ENCODE assay signal across 13 cellular contexts in the genomic region with DNA sequence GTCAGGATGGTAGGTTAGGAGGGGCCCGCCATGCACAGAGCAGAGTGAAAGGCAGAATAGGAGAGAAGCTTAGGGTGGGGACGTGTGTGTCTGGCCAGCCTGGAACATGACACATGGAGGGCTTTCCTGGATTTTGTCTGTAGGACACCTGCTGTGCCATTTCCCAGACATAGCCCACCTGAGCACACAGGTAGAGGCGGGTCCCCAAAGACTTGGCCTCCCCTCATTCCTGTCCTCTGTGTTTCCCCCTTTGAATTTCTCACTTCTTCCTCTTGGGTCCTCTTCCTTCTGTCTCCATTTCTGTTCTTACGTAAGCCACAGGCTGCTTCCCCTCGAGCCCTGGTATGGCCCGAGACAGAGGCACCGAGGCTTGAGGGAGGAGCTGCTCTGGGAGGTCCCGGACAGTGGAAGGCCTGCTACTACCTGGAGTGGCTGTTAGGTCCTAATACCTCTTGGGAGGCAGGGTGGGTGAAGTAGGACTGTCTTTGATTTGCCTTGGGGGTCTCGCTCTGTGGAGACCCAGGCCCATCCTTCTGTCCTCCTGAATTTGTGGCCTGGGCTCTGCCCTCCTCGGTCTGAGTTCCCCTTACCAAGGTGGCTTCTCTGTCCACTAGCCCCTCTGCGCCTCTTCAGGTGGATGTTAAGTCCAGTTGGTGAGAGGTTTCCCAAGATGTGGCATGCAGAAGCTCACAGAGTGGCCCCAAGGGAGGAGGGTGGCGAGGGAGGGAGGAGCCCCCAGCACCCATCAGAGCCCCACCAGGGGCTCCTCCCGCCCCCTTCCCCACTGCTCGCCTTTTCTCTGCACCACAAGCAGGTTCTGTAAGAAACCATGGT.
DNase-seq lines count a peak whose midpoint lies in the region; ATAC-seq and TF ChIP-seq lines count a peak whose summit lies in the region.
"Had no signal": no experiment of that assay in that cellular context is flagged by ENCODE, and none has a peak within 500 bp of the region (broad histone marks: within the 10 kb centered on the region; RNA-seq: fewer than 3 reads in every experiment).

No MANE protein-coding gene starts in this region.

- no peaks in the 10 kb centered on the region for H3K9me2 ChIP-seq in Loucy (replicated peaks; ENCODE audit: low read depth, low read length)

- H3K9ac ChIP-seq in Loucy (ENCODE audit: low read depth, low read length, poor library complexity, severe bottlenecking), result no peak overlapping the region

- H3K79me2 ChIP-seq in Loucy (ENCODE audit: insufficient read depth, low read length), result peaks cover 53% of the 10 kb centered on the region

- H3K4me3 Mint-ChIP-seq in nephron progenitor cell, result peak overlapping the region; percentile 32
- H3K4me3 Mint-ChIP-seq: activated T-helper 1 cell treated with anti-CD3 and anti-CD28 coated beads, Interleukin-12 subunit alpha, Interleukin-12 subunit beta, Interleukin-2, Interleukin-4 antibody, amounts not matched to agents 30 ng/mL and 10 ng/mL and 1 ng/mL, durations not matched to agents 14 hours and 24 hours and 36 hours had no signal

- peak overlapping the region; percentile 98 for H3K27ac ChIP-seq in cingulate gyrus (ENCODE audit: low read depth, low read length)
- H3K27ac ChIP-seq: SK-N-MC had no signal

- no peaks in the 10 kb centered on the region for H3F3A ChIP-seq in Loucy (ENCODE audit: low read depth)

- peaks cover 10% of the 10 kb centered on the region for H4K20me1 ChIP-seq in Loucy (ENCODE audit: insufficient read depth, low read length, poor library complexity, severe bottlenecking)

- H3K9me3 Mint-ChIP-seq in nephron progenitor cell, result no peaks in the 10 kb centered on the region
- H3K9me3 Mint-ChIP-seq: activated T-helper 1 cell treated with anti-CD3 and anti-CD28 coated beads, Interleukin-12 subunit alpha, Interleukin-12 subunit beta, Interleukin-2, Interleukin-4 antibody, amounts not matched to agents 30 ng/mL and 10 ng/mL and 1 ng/mL, durations not matched to agents 14 hours and 24 hours and 36 hours had no signal

- peak overlapping the region; percentile 15 for H3K4me2 ChIP-seq in Loucy (ENCODE audit: low read depth, low read length, poor library complexity, severe bottlenecking)
- H3K4me2 ChIP-seq: smooth muscle cell had no signal

- H2AFZ ChIP-seq in Loucy (ENCODE audit: low read length), result no peak overlapping the region

- no peaks in the 10 kb centered on the region for H3K9me3 ChIP-seq in Loucy (ENCODE audit: insufficient read depth, low read depth, low read length)
- H3K9me3 ChIP-seq: body of pancreas had no signal

- H3K27ac Mint-ChIP-seq in nephron progenitor cell, result peak overlapping the region; percentile 93
- H3K27ac Mint-ChIP-seq: activated T-helper 1 cell treated with anti-CD3 and anti-CD28 coated beads, Interleukin-12 subunit alpha, Interleukin-12 subunit beta, Interleukin-2, Interleukin-4 antibody, amounts not matched to agents 30 ng/mL and 10 ng/mL and 1 ng/mL, durations not matched to agents 14 hours and 24 hours and 36 hours had no signal

- ATAC-seq in HG03135 (IDR thresholded peaks at IDR 0.05; ENCODE audit: unreplicated experiment) (no peak), GM19324 (IDR thresholded peaks at IDR 0.05; ENCODE audit: low FRiP score, unreplicated experiment) (no peak)
- ATAC-seq: body of pancreas had no signal

- H3K36me3 ChIP-seq in Loucy (ENCODE audit: insufficient read depth, low read length), result no peaks in the 10 kb centered on the region; the same call in 1 of the 2 replicates

- peaks cover 82% of the 10 kb centered on the region for H3K4me1 Mint-ChIP-seq in nephron progenitor cell

- no peak overlapping the region for H3K4me3 ChIP-seq in Loucy (ENCODE audit: low read length, poor library complexity, severe bottlenecking)
- H3K4me3 ChIP-seq: body of pancreas, SK-N-MC, smooth muscle cell had no signal

- peaks cover 18% of the 10 kb centered on the region for H3K36me3 Mint-ChIP-seq in nephron progenitor cell (ENCODE audit: low read depth)

- H3K4me1 ChIP-seq in Loucy (ENCODE audit: insufficient read depth, low read length, poor library complexity, severe bottlenecking), result peaks cover 39% of the 10 kb centered on the region

- DNase-seq in AML-193 (lab: John Stamatoyannopoulos, UW) (peak; percentile 28 to 38), nephron progenitor cell (no peak), NCI-H1930 (lab: John Stamatoyannopoulos, UW) (no peak)
- DNase-seq in stimulated activated CD4-positive, alpha-beta T cell treated with anti-CD3 and anti-CD28 coated beads, Interleukin-1b, Interleukin-23, amount 100 ng/mL, for 48 hours, result no peak
- DNase-seq: activated CD4-positive, alpha-beta T cell treated with anti-CD3 and anti-CD28 coated beads for 1 hour had no signal

- peaks cover 4% of the 10 kb centered on the region for H3K27me3 Mint-ChIP-seq in nephron progenitor cell (ENCODE audit: low read depth, poor library complexity)

- H3K27me3 ChIP-seq in Loucy (ENCODE audit: insufficient read depth, low read length, poor library complexity, severe bottlenecking), result peaks cover under 1% of the 10 kb centered on the region
- H3K27me3 ChIP-seq: body of pancreas had no signal

- TF ChIP-seq CTCF in Loucy (conservative IDR thresholded peaks at IDR 0.05; ENCODE audit: low read length) (no peak), nephron progenitor cell (IDR thresholded peaks at IDR 0.05) (no peak)

Comparison
In these comparisons a context has a peak if more than half of its experiments do, and no peak if none do; other contexts are left out.
1. DNase-seq: peak in AML-193 (2 of 2); none in nephron progenitor cell (single experiment), NCI-H1930 (0 of 2) and stimulated activated CD4-positive, alpha-beta T cell treated with anti-CD3 and anti-CD28 coated beads, Interleukin-1b, Interleukin-23, amount 100 ng/mL, for 48 hours (single experiment).